In the genomic region with DNA sequence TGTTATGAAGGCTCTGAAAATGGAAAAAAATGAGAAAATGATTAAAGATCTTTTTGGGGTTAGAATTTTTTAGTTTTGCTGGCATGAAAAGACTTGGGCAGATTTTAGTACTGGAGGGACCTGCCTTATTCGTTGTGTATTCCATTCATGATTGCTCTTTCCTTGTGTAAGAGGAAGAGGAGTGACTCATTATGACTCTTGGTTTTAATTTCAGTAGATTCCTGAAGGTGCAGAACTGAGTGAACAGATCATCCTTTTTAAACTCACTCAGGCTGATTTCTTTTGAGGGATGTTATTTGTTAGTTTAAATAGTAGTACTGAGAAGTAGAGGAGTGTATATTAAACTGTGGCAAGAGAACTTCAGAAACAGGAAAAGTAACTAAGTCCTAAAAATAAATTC, we compare ENCODE assay signal across 12 cellular contexts. TPM values are rescaled to one million over a fixed set of nuclear protein-coding genes. Genes with fewer than 3 reads are reported as not detected.
DNase-seq lines count a peak whose midpoint lies in the region; TF ChIP-seq lines count a peak whose summit lies in the region.
"Had no signal": no experiment of that assay in that cellular context is flagged by ENCODE, and none has a peak within 500 bp of the region (broad histone marks: within the 10 kb centered on the region; RNA-seq: fewer than 3 reads in every experiment).

No MANE protein-coding gene starts in this region.

- TF ChIP-seq POLR2A in sigmoid colon (IDR thresholded peaks at IDR 0.05) (no peak), ovary (IDR thresholded peaks at IDR 0.05) (no peak)

- H3K4me1 ChIP-seq in MM.1S (ENCODE audit: low read length), result peaks cover 20% of the 10 kb centered on the region
- peaks cover 0 to 37% (median 22%) of the 10 kb centered on the region in 4 donors for H3K4me1 ChIP-seq in sigmoid colon
- peaks cover 9% of the 10 kb centered on the region for H3K4me1 ChIP-seq in ovary (ENCODE audit: insufficient read depth)
- H3K4me1 ChIP-seq: right lobe of liver had no signal

- no peak for TF ChIP-seq CTCF in MM.1S (IDR thresholded peaks at IDR 0.05; ENCODE audit: low read length)
- no peak for TF ChIP-seq CTCF in choroid plexus epithelial cell (conservative IDR thresholded peaks at IDR 0.05; ENCODE audit: low read depth, low read length)
- TF ChIP-seq CTCF in sigmoid colon (IDR thresholded peaks at IDR 0.05), result no peak
- no peak for TF ChIP-seq CTCF in ovary (IDR thresholded peaks at IDR 0.05)

- H3K4me3 ChIP-seq in MM.1S (ENCODE audit: low read length) (no peak overlapping the region), choroid plexus epithelial cell (ENCODE audit: low read depth, low read length) (no peak overlapping the region), sigmoid colon (no peak overlapping the region), ovary (no peak overlapping the region)
- H3K4me3 ChIP-seq: right lobe of liver had no signal

- in situ Hi-C loops in Caki2 (cut with HindIII; ENCODE audit: low pct_unique_long_range_greater_than_20kb, low sequenced_read_pairs), result no loop called here

- H3K27me3 ChIP-seq in MM.1S (replicated peaks; ENCODE audit: insufficient read depth, low read length) (no peaks in the 10 kb centered on the region), sigmoid colon (no peaks in the 10 kb centered on the region), ovary (no peaks in the 10 kb centered on the region)
- H3K27me3 ChIP-seq: right lobe of liver had no signal

- peaks cover 5% of the 10 kb centered on the region; the same call in 1 of the 2 replicates for H3F3A ChIP-seq in MM.1S (ENCODE audit: insufficient read depth, low read length)

- H3K4me2 ChIP-seq in MM.1S (ENCODE audit: low read depth, low read length), result peak overlapping the region; percentile 3; the same call in 1 of the 2 replicates

- DNase-seq in Caki2 (ENCODE audit: low read depth) (peak; percentile 47), MM.1S (no peak), choroid plexus epithelial cell (ENCODE audit: low read depth) (peak; percentile 76), myocyte (ENCODE audit: low read depth) (peak; percentile 34), putamen (ENCODE audit: low spot score) (no peak), sigmoid colon (no peak), ovary (no peak), NCI-H1930 (lab: John Stamatoyannopoulos, UW) (no peak)
- DNase-seq: left ventricle myocardium superior, NCI-H1092, right lobe of liver had no signal

- no peaks in the 10 kb centered on the region for H3K9me3 ChIP-seq in MM.1S (replicated peaks; ENCODE audit: insufficient read depth, low read length)
- no peaks in the 10 kb centered on the region for H3K9me3 ChIP-seq in sigmoid colon
- H3K9me3 ChIP-seq in ovary, result no peaks in the 10 kb centered on the region
- H3K9me3 ChIP-seq: right lobe of liver had no signal

- no peaks in the 10 kb centered on the region for H3K36me3 ChIP-seq in MM.1S (replicated peaks; ENCODE audit: insufficient read depth, low read length)
- H3K36me3 ChIP-seq in sigmoid colon, result no peaks in the 10 kb centered on the region
- no peaks in the 10 kb centered on the region for H3K36me3 ChIP-seq in ovary
- H3K36me3 ChIP-seq: right lobe of liver had no signal

- H3K27ac ChIP-seq in MM.1S (ENCODE audit: low read length) (no peak overlapping the region), sigmoid colon (no peak overlapping the region), ovary (no peak overlapping the region)
- H3K27ac ChIP-seq: right lobe of liver, VCaP had no signal

- no peaks in the 10 kb centered on the region for H4K20me1 ChIP-seq in MM.1S (ENCODE audit: insufficient read depth, low read length)

- H3K9ac ChIP-seq in MM.1S (ENCODE audit: low read length), result no peak overlapping the region

- TF ChIP-seq EP300 in sigmoid colon (IDR thresholded peaks at IDR 0.05) (no peak), ovary (IDR thresholded peaks at IDR 0.05) (no peak)

- H3K79me2 ChIP-seq in MM.1S (ENCODE audit: low read length), result no peaks in the 10 kb centered on the region

- WGBS in sigmoid colon, 2 donors, result 16 to 49% methylated on average over 1 of the region's 1 CpG
- 32 to 68% (median 32%) methylated on average over 1 of the region's 1 CpG for WGBS in ovary, 3 donors

- intact Hi-C loops in sigmoid colon (cut with DNase I), result no loop called here
- intact Hi-C loops in ovary (cut with DNase I), result no loop called here

- H3K9me2 ChIP-seq in MM.1S (replicated peaks; ENCODE audit: insufficient read depth, low read length), result no peaks in the 10 kb centered on the region

- no peak overlapping the region for H2AFZ ChIP-seq in MM.1S (ENCODE audit: low read length)

RNA-seq across cellular contexts. Expression of a gene that starts 41.6 kb away (rescaled TPM):
- total RNA-seq in Caki2 (2014; rRNA removed; shearing (Covaris generic); ENCODE audit: low replicate concordance), result 2.0 and 2.3 TPM in 2 replicates
- 64.9 and 130 TPM in 2 replicates for total RNA-seq in myocyte
- 15.0 TPM for polyA plus RNA-seq in myocyte (2012)
- total RNA-seq in sigmoid colon, result 10 to 100 TPM; 25.5 to 56.2 (median 37.6) TPM
- polyA plus RNA-seq in sigmoid colon, result 1 to 10 TPM in 1 of 3 donors, under 1 TPM in 1, not detected in 1; 0.60 to 1.6 TPM
- total RNA-seq in ovary, result 10 to 100 TPM in 3 of 7 donors, 1 to 10 TPM in 4; 5.7 to 13.1 (median 10.0) TPM
- polyA plus RNA-seq in ovary, result 1 to 10 TPM; 2.3 to 6.4 TPM

Comparison
In these comparisons a context has a peak if more than half of its experiments do, and no peak if none do; other contexts are left out.
1. DNase-seq: peak in Caki2 (single experiment), choroid plexus epithelial cell (single experiment) and myocyte (single experiment); none in MM.1S (single experiment), putamen (single experiment), sigmoid colon (single experiment), ovary (0 of 5) and NCI-H1930 (0 of 2).